1 cellular context compared by ENCODE assay signal in the genomic region with DNA sequence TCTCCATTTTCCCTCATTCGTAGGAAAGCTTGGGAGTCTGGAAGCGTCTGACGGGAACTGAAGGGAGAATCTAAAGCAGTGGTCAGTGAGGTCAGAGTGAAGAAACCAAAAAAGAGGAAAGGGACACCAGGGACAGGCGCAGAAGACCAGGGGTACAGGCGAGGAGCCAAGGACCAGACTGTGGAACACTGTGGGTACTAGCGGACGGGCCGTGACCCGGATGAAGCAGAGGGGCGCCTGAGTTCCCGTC.
TF ChIP-seq lines count a peak whose summit lies in the region.

No MANE protein-coding gene starts in this region.

TF ChIP-seq in H1, 55 proteins besides CTCF, POLR2A, EP300 and RAD21:
- TF ChIP-seq NANOG (IDR thresholded peaks at IDR 0.05; ENCODE audit: insufficient read depth, low read depth, low read length, poor library complexity, severe bottlenecking) (no peak), CEBPB (IDR thresholded peaks at IDR 0.05; ENCODE audit: low read depth, low read length) (no peak), ASH2L (IDR thresholded peaks at IDR 0.05; ENCODE audit: low read length) (no peak), RBBP5 (IDR thresholded peaks at IDR 0.05; ENCODE audit: borderline replicate concordance, low read depth, low read length) (0 out of 2 replicates have a peak, but pooled peaks have one; percentile 21)
